8 cellular contexts compared by ENCODE assay signal in the genomic region with DNA sequence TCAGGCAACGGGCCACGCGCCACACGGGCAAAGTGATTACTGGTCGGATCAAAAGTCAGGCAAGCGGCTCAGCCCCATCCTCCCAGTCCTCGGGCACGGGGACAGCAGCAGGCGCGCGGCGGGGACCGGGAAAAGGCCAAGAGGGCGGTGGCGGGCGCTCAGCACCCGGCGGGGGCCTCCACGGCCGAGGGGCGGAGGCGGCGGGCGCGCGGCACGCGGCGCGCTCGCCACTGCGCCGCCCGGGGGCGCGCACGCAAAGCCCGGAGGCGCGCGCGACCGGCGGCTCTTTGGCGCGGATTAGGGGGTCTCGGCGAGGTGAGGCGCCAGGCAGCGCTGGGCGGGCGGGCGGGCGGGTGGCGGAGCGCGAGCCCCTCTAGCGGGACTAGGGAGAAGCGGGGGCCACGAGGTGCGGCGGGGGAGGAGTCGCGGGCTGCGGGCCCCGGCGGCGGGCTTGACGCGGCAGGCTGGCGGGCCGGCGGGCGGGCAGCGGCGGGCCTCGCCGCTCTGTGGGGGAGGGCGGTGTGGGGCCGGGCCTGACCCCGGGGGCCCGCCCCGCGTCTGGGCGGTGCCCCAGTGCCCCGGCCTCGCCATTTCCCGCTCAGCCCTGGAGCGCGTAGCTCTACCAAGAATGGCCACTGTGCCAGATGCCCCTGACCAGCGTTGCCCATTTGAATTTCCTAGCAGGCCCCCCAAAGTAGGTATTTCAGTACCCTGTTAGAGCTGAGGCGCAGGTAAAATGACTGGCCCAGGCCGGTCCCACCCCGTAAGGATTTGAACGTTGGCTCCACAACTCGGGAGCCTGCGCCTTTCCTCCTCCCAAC. TPM values are rescaled to one million over a fixed set of nuclear protein-coding genes. Genes with fewer than 3 reads are reported as not detected.
DNase-seq lines count a peak whose midpoint lies in the region; ATAC-seq and TF ChIP-seq lines count a peak whose summit lies in the region.

Gene ACACA, minus strand, starts transcription at position 202 of the 821 bp plus-strand sequence. CDS start 537 bp downstream, outside the sequence.
Gene TADA2A, plus strand, starts transcription at position 252 of the 821 bp plus-strand sequence. CDS start 4,480 bp downstream, outside the sequence.

- peaks cover 23% of the 10 kb centered on the region for H3K36me3 ChIP-seq in BLaER1

- H3K9me3 Mint-ChIP-seq in activated CD8-positive, alpha-beta T cell treated with anti-CD3 and anti-CD28 coated beads for 36 hours: no peaks in the 10 kb centered on the region

- H3K4me1 Mint-ChIP-seq in activated CD8-positive, alpha-beta T cell treated with anti-CD3 and anti-CD28 coated beads for 36 hours (ENCODE audit: low read depth): peaks cover 50% of the 10 kb centered on the region

- ATAC-seq in GM19324 (IDR thresholded peaks at IDR 0.05; ENCODE audit: low FRiP score, unreplicated experiment) (peak; percentile 83), HG03457 (IDR thresholded peaks at IDR 0.05; ENCODE audit: unreplicated experiment) (peak; percentile 73)
- peak; percentile 97 for ATAC-seq in activated CD8-positive, alpha-beta T cell treated with anti-CD3 and anti-CD28 coated beads for 36 hours

- H3K9ac ChIP-seq in BLaER1: peak within 1 kb of the TSS; percentile 91

- no peak for TF ChIP-seq CTCF in activated CD8-positive, alpha-beta T cell treated with anti-CD3 and anti-CD28 coated beads for 36 hours (IDR thresholded peaks at IDR 0.05)

- intact Hi-C loops in activated CD8-positive, alpha-beta T cell treated with anti-CD3 and anti-CD28 coated beads for 36 hours (cut with micrococcal nuclease): loop anchor here (5.0 kb wide), 1 partner anchor 50 kb away; no protein-coding TSS in a partner anchor

- peaks cover 56% of the 10 kb centered on the region for H3K36me3 Mint-ChIP-seq in activated CD8-positive, alpha-beta T cell treated with anti-CD3 and anti-CD28 coated beads for 36 hours (ENCODE audit: low read depth)

- H3K4me2 ChIP-seq in BLaER1: peak within 1 kb of the TSS; percentile 77

- H3K27me3 Mint-ChIP-seq in activated CD8-positive, alpha-beta T cell treated with anti-CD3 and anti-CD28 coated beads for 36 hours: no peaks in the 10 kb centered on the region

- POLR2A ChIA-PET in activated CD8-positive, alpha-beta T cell treated with anti-CD3 and anti-CD28 coated beads for 36 hours (lab: Charles Lee): interaction anchor here (0.7 to 3.0 kb wide), 9 partner anchors 13 to 81 kb away, joined by 3 to 14 read pairs (median 4); no protein-coding TSS in a partner anchor

- H3K27me3 ChIP-seq in BLaER1: no peaks in the 10 kb centered on the region

- DNase-seq in NCI-H774 (lab: John Stamatoyannopoulos, UW) (peak; percentile 95), lung microvascular endothelial cell (ENCODE audit: low read depth in 2 of 2) (peak; percentile 84 to 86)
- peak; percentile 79 for DNase-seq in activated CD8-positive, alpha-beta T cell treated with anti-CD3 and anti-CD28 coated beads for 36 hours
- peak; percentile 53 for DNase-seq in effector CD4-positive, alpha-beta T cell
- DNase-seq in stimulated activated CD4-positive, alpha-beta T cell treated with anti-CD3 and anti-CD28 coated beads, TNF-alpha, amount 100 ng/mL, for 4 hours (ENCODE audit: low read depth in 3 of 3): peak; percentile 53 to 64 (median 53)

- H3K27ac ChIP-seq in BLaER1: peak within 1 kb of the TSS; percentile 89

- H3K4me3 Mint-ChIP-seq in activated CD8-positive, alpha-beta T cell treated with anti-CD3 and anti-CD28 coated beads for 36 hours: peak within 1 kb of the TSS; percentile 99

- no peaks in the 10 kb centered on the region for H4K20me1 ChIP-seq in BLaER1

- H3K9me3 ChIP-seq in BLaER1: no peaks in the 10 kb centered on the region

- H3K4me1 ChIP-seq in BLaER1: peaks cover 32% of the 10 kb centered on the region

- H3K27ac Mint-ChIP-seq in activated CD8-positive, alpha-beta T cell treated with anti-CD3 and anti-CD28 coated beads for 36 hours: peak within 1 kb of the TSS; percentile 97

- H3K4me3 ChIP-seq in BLaER1: peak within 1 kb of the TSS; percentile 78

- CTCF ChIA-PET in activated CD8-positive, alpha-beta T cell treated with anti-CD3 and anti-CD28 coated beads for 36 hours (lab: Charles Lee): interaction anchor here (0.6 to 2.9 kb wide), 4 partner anchors 33 to 84 kb away, joined by 3 to 19 read pairs (median 10); no protein-coding TSS in a partner anchor

RNA-seq across cellular contexts. Expression of gene ACACA, which starts in this region (rescaled TPM):
- 10 to 100 TPM; 66.0 to 68.2 TPM for total RNA-seq in activated CD8-positive, alpha-beta T cell treated with anti-CD3 and anti-CD28 coated beads for 36 hours
- 26.8 and 29.2 TPM in 2 replicates for total RNA-seq in lung microvascular endothelial cell

RNA-seq across cellular contexts. Expression of gene TADA2A, which starts in this region (rescaled TPM):
- 10 to 100 TPM; 31.5 to 36.5 TPM for total RNA-seq in activated CD8-positive, alpha-beta T cell treated with anti-CD3 and anti-CD28 coated beads for 36 hours
- total RNA-seq in lung microvascular endothelial cell: 8.5 and 15.3 TPM in 2 replicates

Comparison
In these comparisons a context has a peak if more than half of its experiments do, and no peak if none do; other contexts are left out.
1. Peak in every context shown above with its lines: DNase-seq, ATAC-seq, H3K4me3 ChIP-seq and H3K27ac ChIP-seq.